ENCODE assay signal across 14 cellular contexts in genomic region chr1:194069831-194070218, GRCh38.
"Had no signal": no experiment of that assay in that cellular context is flagged by ENCODE, and none has a peak within 500 bp of the region (broad histone marks: within the 10 kb centered on the region; RNA-seq: fewer than 3 reads in every experiment).

No MANE protein-coding gene starts in this region.

- H3K4me1 ChIP-seq: gastrocnemius medialis, left lung, psoas muscle had no signal

- H3K27me3 ChIP-seq: esophagus muscularis mucosa, gastrocnemius medialis, left lung had no signal

- DNase-seq: effector memory CD8-positive, alpha-beta T cell; immature natural killer cell; midbrain; naive B cell; small intestine; stimulated activated CD4-positive, alpha-beta T cell treated with anti-CD3 and anti-CD28 coated beads, Interleukin-2, amount 100 ng/mL, for 48 hours; stimulated activated naive CD4-positive, alpha-beta T cell treated with Interleukin-2 at 50 U/mL for 16 hours; trophoblast cell had no signal

- H3K4me3 ChIP-seq: esophagus muscularis mucosa, gastrocnemius medialis, left lung, lung, psoas muscle had no signal

- H3K9me3 ChIP-seq: esophagus muscularis mucosa, gastrocnemius medialis, left lung, psoas muscle had no signal

- H3K36me3 ChIP-seq: esophagus muscularis mucosa, gastrocnemius medialis, left lung had no signal

- H3K27ac ChIP-seq: epithelial cell of prostate, esophagus muscularis mucosa, gastrocnemius medialis, left lung, psoas muscle had no signal
